8 cellular contexts compared by ENCODE assay signal in genomic region chr9:35905912-35906679, GRCh38. TPM values are rescaled to one million over a fixed set of nuclear protein-coding genes. Genes with fewer than 3 reads are reported as not detected.
DNase-seq lines count a peak whose midpoint lies in the region; ATAC-seq and TF ChIP-seq lines count a peak whose summit lies in the region.
"Had no signal": no experiment of that assay in that cellular context is flagged by ENCODE, and none has a peak within 500 bp of the region (broad histone marks: within the 10 kb centered on the region; RNA-seq: fewer than 3 reads in every experiment).

TSS of gene HRCT1 (plus strand) at chr9:35906202. CDS start at chr9:35906288, 86 bp downstream.

- WGBS in heart right ventricle, 2 donors, result 43 to 53% methylated on average over 29 to 30 of the region's 30 CpGs

- peak in 1 of 2 donors; percentile 8 for TF ChIP-seq POLR2A in gastrocnemius medialis (IDR thresholded peaks at IDR 0.05)

- DNase-seq in adipocyte (ENCODE audit: low read depth), result peak; percentile 96
- DNase-seq in heart right ventricle, result peak; percentile 91
- peak; percentile 57 to 83 for DNase-seq in gastrocnemius medialis
- no peak for DNase-seq in stimulated activated CD4-positive, alpha-beta T cell treated with anti-CD3 and anti-CD28 coated beads, Interleukin-4, amount 100 ng/mL, for 4 hours
- no peak for DNase-seq in NCI-H1930 (lab: John Stamatoyannopoulos, UW)
- DNase-seq in HAP-1 (ENCODE audit: low spot score in 2 of 2), result no peak

- H3K27ac ChIP-seq in HUES6 (ENCODE audit: low read depth, low read length) (no peak within 1 kb of the TSS; the same call in 1 of the 2 replicates), heart right ventricle (peak within 1 kb of the TSS; percentile 84 to 98 (median 93)), gastrocnemius medialis (peak within 1 kb of the TSS; percentile 80 to 87 (median 84))
- H3K27ac ChIP-seq: SK-N-MC had no signal

- intact Hi-C loops in heart right ventricle (cut with DNase I) (loop anchor here in 5 of 10 donors (2.0 to 10.0 kb wide), 2 partner anchors 39 to 251 kb away; partner anchors contain the start of genes CCDC107 (in 1 of the 5), RMRP (in 1 of the 5) and SIT1 (in 1 of the 5)), gastrocnemius medialis (cut with DNase I; ENCODE audit: low total_unique reads) (no loop called here)

- in situ Hi-C loops in gastrocnemius medialis (cut with MboI; ENCODE audit: low sequenced_read_pairs in 4 of 4), result loop anchor here in 1 of 4 donors (10.0 kb wide), 1 partner anchor 119 kb away; no protein-coding TSS in a partner anchor
- in situ Hi-C loops in HAP-1 (cut with MboI; ENCODE audit: low sequenced_read_pairs), result loop anchor here (5.0 to 10.0 kb wide), 2 partner anchors 41 to 119 kb away; no protein-coding TSS in a partner anchor

- H3K9ac ChIP-seq in HUES6 (ENCODE audit: low read length) (peak within 1 kb of the TSS; percentile 50), adipocyte (ENCODE audit: low read length) (peak within 1 kb of the TSS; percentile 100)

- no peak for TF ChIP-seq CTCF in heart right ventricle (IDR thresholded peaks at IDR 0.05)
- no peak for TF ChIP-seq CTCF in gastrocnemius medialis (IDR thresholded peaks at IDR 0.05 in 4 of 5, conservative IDR thresholded peaks at IDR 0.05 in 1 of 5)

- peak; percentile 23 to 72 (median 53) for ATAC-seq in heart right ventricle
- ATAC-seq in gastrocnemius medialis, result peak; percentile 26 to 43

- no peaks in the 10 kb centered on the region for H3K9me3 ChIP-seq in HUES6 (ENCODE audit: control insufficient read depth, insufficient read depth, low read depth, low read length)
- H3K9me3 ChIP-seq in adipocyte (ENCODE audit: control insufficient read depth, low read length), result no peaks in the 10 kb centered on the region
- H3K9me3 ChIP-seq in heart right ventricle, result no peaks in the 10 kb centered on the region
- no peaks in the 10 kb centered on the region for H3K9me3 ChIP-seq in gastrocnemius medialis
- H3K9me3 ChIP-seq in HAP-1, result no peaks in the 10 kb centered on the region

- H3K27me3 ChIP-seq in HUES6 (ENCODE audit: control insufficient read depth, insufficient read depth, low read length) (no peaks in the 10 kb centered on the region), adipocyte (replicated peaks; ENCODE audit: control insufficient read depth, insufficient read depth, low read length) (no peaks in the 10 kb centered on the region), heart right ventricle (no peaks in the 10 kb centered on the region), gastrocnemius medialis (no peaks in the 10 kb centered on the region), HAP-1 (ENCODE audit: low read depth) (peaks cover 9% of the 10 kb centered on the region)

- H3K36me3 ChIP-seq in HUES6 (ENCODE audit: control insufficient read depth, insufficient read depth, low read length), result no peaks in the 10 kb centered on the region
- H3K36me3 ChIP-seq in adipocyte (ENCODE audit: control insufficient read depth, insufficient read depth, low read length, severe bottlenecking), result no peaks in the 10 kb centered on the region
- no peaks in the 10 kb centered on the region for H3K36me3 ChIP-seq in heart right ventricle
- no peaks in the 10 kb centered on the region for H3K36me3 ChIP-seq in gastrocnemius medialis
- H3K36me3 ChIP-seq in HAP-1 (replicated peaks), result no peaks in the 10 kb centered on the region

- peaks cover 55% of the 10 kb centered on the region for H3K4me1 ChIP-seq in HUES6 (ENCODE audit: control insufficient read depth, insufficient read depth, low read length)
- H3K4me1 ChIP-seq in adipocyte (ENCODE audit: control insufficient read depth, insufficient read depth, low read length), result peaks cover 65% of the 10 kb centered on the region
- H3K4me1 ChIP-seq in heart right ventricle, result peaks cover 31 to 83% (median 80%) of the 10 kb centered on the region in 9 donors
- peaks cover 46 to 56% of the 10 kb centered on the region in 2 donors for H3K4me1 ChIP-seq in gastrocnemius medialis
- H3K4me1 ChIP-seq in HAP-1, result peaks cover 15% of the 10 kb centered on the region

- H3K4me3 ChIP-seq in HUES6 (ENCODE audit: low read depth, low read length) (no peak within 1 kb of the TSS), adipocyte (ENCODE audit: low read length) (peak within 1 kb of the TSS; percentile 79), heart right ventricle (peak within 1 kb of the TSS in 9 of 10 donors; percentile 18 to 54 (median 37)), gastrocnemius medialis (peak within 1 kb of the TSS; percentile 39 to 49 (median 43)), HAP-1 (no peak within 1 kb of the TSS)
- H3K4me3 ChIP-seq: SK-N-MC had no signal

RNA-seq across cellular contexts. Expression of gene HRCT1, which starts in this region (rescaled TPM):
- total RNA-seq in heart right ventricle (1 to 10 TPM; 1.5 to 6.1 (median 2.2) TPM), gastrocnemius medialis (1 to 10 TPM in 3 of 4 donors, not detected in 1; 3.2 to 5.1 (median 3.3) TPM)
- polyA plus RNA-seq in heart right ventricle, result 10 to 100 TPM in 1 of 2 donors, 1 to 10 TPM in 1; 7.2 to 13.9 TPM

Comparison
In these comparisons a context has a peak if more than half of its experiments do, and no peak if none do; other contexts are left out.
1. H3K4me3 ChIP-seq: peak in adipocyte (single experiment), heart right ventricle (9 of 10) and gastrocnemius medialis (4 of 4); none in HUES6 (single experiment) and HAP-1 (single experiment).
2. DNase-seq: peak in adipocyte (single experiment), heart right ventricle (2 of 2) and gastrocnemius medialis (2 of 2); none in stimulated activated CD4-positive, alpha-beta T cell treated with anti-CD3 and anti-CD28 coated beads, Interleukin-4, amount 100 ng/mL, for 4 hours (0 of 2), NCI-H1930 (0 of 2) and HAP-1 (0 of 2).